9 cellular contexts compared by ENCODE assay signal in the genomic region with DNA sequence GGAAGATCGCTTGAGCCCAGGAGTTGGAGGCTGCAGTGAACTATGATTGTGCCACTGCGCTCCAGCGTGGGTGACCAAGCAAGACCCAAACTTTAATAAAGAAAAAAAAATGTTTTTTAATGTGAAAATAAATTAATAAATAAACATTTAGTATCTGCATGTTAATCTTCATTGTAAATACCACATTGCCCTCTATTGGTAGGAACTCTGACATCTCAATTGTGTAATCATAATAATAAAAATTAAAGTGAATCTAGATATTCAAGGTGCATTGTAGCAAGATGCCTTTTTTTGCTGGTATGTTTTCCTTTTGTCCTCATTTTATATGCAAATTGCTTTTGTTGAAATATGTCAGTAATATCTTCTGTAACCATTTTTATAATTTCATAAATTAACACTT.
DNase-seq lines count a peak whose midpoint lies in the region; ATAC-seq and TF ChIP-seq lines count a peak whose summit lies in the region.
"Had no signal": no experiment of that assay in that cellular context is flagged by ENCODE, and none has a peak within 500 bp of the region (broad histone marks: within the 10 kb centered on the region; RNA-seq: fewer than 3 reads in every experiment).

No MANE protein-coding gene starts in this region.

- H3K27ac Mint-ChIP-seq in activated naive CD8-positive, alpha-beta T cell treated with anti-CD3 and anti-CD28 coated beads, Interleukin-2, amount 50 U/mL, for 24 hours = no peak overlapping the region

- no peak overlapping the region for H3K27ac ChIP-seq in adrenal gland

- H3K4me1 Mint-ChIP-seq in activated naive CD8-positive, alpha-beta T cell treated with anti-CD3 and anti-CD28 coated beads, Interleukin-2, amount 50 U/mL, for 24 hours = peaks cover 18% of the 10 kb centered on the region

- no peak overlapping the region for H3K4me3 ChIP-seq in AG09309 (ENCODE audit: control insufficient read depth, low read depth, low read length)
- no peak overlapping the region for H3K4me3 ChIP-seq in adrenal gland

- TF ChIP-seq POLR2A in adrenal gland (IDR thresholded peaks at IDR 0.05) = no peak

- TF ChIP-seq CTCF in AG09309 (IDR thresholded peaks at IDR 0.05; ENCODE audit: control insufficient read depth, insufficient read depth, low read depth, low read length, missing control alignments) (peak; percentile 16), adrenal gland (IDR thresholded peaks at IDR 0.05) (peak in 5 of 6 experiments; percentile 54 to 81 (median 67))

- peak; percentile 47 for ATAC-seq in left colon
- ATAC-seq in activated naive CD8-positive, alpha-beta T cell treated with anti-CD3 and anti-CD28 coated beads, Interleukin-2, amount 50 U/mL, for 24 hours = no peak
- no peak for ATAC-seq in GM18907 (IDR thresholded peaks at IDR 0.05; ENCODE audit: unreplicated experiment)
- no peak for ATAC-seq in HG02981 (IDR thresholded peaks at IDR 0.05; ENCODE audit: unreplicated experiment)
- ATAC-seq: activated T-cell treated with anti-CD3 and anti-CD28 coated beads, Interleukin-2, amount 50 U/mL, for 4 hours had no signal

- peaks cover 35% of the 10 kb centered on the region for H3K36me3 Mint-ChIP-seq in activated naive CD8-positive, alpha-beta T cell treated with anti-CD3 and anti-CD28 coated beads, Interleukin-2, amount 50 U/mL, for 24 hours (ENCODE audit: low read depth)

- no peaks in the 10 kb centered on the region for H3K27me3 Mint-ChIP-seq in activated naive CD8-positive, alpha-beta T cell treated with anti-CD3 and anti-CD28 coated beads, Interleukin-2, amount 50 U/mL, for 24 hours

- peaks cover 0 to 7% of the 10 kb centered on the region in 2 donors for H3K4me1 ChIP-seq in adrenal gland (replicated peaks in 1 of 2)

- no peaks in the 10 kb centered on the region for H3K9me3 Mint-ChIP-seq in activated naive CD8-positive, alpha-beta T cell treated with anti-CD3 and anti-CD28 coated beads, Interleukin-2, amount 50 U/mL, for 24 hours
- H3K9me3 Mint-ChIP-seq: activated T-cell treated with anti-CD3 and anti-CD28 coated beads, Interleukin-2, amount 50 U/mL, for 4 hours had no signal

- H3K9me3 ChIP-seq in adrenal gland (replicated peaks in 1 of 3) = no peaks in the 10 kb centered on the region

- no peak overlapping the region for H3K4me3 Mint-ChIP-seq in activated naive CD8-positive, alpha-beta T cell treated with anti-CD3 and anti-CD28 coated beads, Interleukin-2, amount 50 U/mL, for 24 hours
- H3K4me3 Mint-ChIP-seq: activated T-cell treated with anti-CD3 and anti-CD28 coated beads, Interleukin-2, amount 50 U/mL, for 4 hours had no signal

- intact Hi-C loops in adrenal gland (cut with DNase I) = loop anchor here (5.0 kb wide), 2 partner anchors 267 to 457 kb away; no protein-coding TSS in a partner anchor
- intact Hi-C loops in left colon (cut with DNase I, micrococcal nuclease) = loop anchor here in 1 of 2 donors (5.0 to 10.0 kb wide), 2 partner anchors 265 to 457 kb away; no protein-coding TSS in a partner anchor

- H3K27me3 ChIP-seq in adrenal gland = no peaks in the 10 kb centered on the region

- no peaks in the 10 kb centered on the region for H3K36me3 ChIP-seq in adrenal gland (replicated peaks in 1 of 2)

- 70 to 73% (median 72%) methylated on average over 3 of the region's 3 CpGs for WGBS in adrenal gland, 4 donors

- DNase-seq in AG09309 (ENCODE audit: low read depth) (peak; percentile 41), HT-29 (ENCODE audit: low spot score) (peak; percentile 21), adrenal gland (no peak), left colon (no peak), occipital lobe (lab: John Stamatoyannopoulos, UW) (no peak)
- DNase-seq in activated naive CD8-positive, alpha-beta T cell treated with anti-CD3 and anti-CD28 coated beads, Interleukin-2, amount 50 U/mL, for 24 hours = no peak
- DNase-seq: activated T-cell treated with anti-CD3 and anti-CD28 coated beads, Interleukin-2, amount 50 U/mL, for 4 hours had no signal

Comparison
In these comparisons a context has a peak if more than half of its experiments do, and no peak if none do; other contexts are left out.
1. DNase-seq: peak in AG09309 (single experiment) and HT-29 (single experiment); none in adrenal gland (0 of 7), left colon (0 of 2), activated naive CD8-positive, alpha-beta T cell treated with anti-CD3 and anti-CD28 coated beads, Interleukin-2, amount 50 U/mL, for 24 hours (single experiment) and occipital lobe (single experiment).